Comparison of ENCODE assay signal across 8 cellular contexts in the genomic region with DNA sequence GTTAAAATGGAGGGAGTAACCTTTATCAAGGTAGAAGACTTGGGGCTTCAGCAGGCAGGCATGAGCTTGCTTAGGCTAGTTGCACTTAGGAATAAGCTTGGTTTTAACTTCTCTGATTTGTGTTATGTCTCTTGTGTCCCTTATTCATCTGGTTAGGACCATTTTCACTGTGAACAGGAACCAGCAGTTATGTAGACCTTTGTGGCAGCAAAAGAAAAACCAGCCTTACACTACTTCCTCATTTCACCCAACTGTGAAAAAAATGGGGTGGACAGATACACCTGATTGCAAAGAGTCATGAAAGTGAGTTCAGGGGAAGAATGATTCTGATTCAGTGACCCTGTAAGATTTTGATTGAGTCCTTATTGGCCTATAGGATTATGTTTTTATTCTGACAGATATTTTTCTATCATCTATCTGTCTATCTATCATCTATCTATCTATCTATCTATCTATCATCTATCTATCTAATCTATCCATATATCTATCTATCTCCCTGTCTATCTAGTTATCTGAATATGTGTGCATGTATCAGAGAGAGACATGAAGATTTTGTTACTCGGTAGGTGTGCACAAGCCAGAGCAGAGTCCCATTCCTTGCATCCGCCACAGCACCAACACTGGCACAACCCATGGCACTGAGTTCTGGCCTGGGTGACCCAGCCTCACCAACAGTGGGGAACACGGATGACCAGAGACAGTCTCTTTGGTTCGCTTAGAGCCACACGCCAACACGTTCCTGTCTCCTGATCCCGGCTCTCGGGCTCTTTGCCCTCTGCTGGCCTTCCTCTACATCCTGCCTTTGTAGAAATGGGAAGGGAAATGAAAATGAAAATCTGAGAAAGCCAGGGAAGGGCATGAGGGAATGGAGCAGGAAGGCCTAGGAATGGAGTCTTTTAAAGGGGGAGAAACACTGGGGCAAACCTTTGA. TPM values are rescaled to one million over a fixed set of nuclear protein-coding genes. Genes with fewer than 3 reads are reported as not detected.
DNase-seq lines count a peak whose midpoint lies in the region; ATAC-seq and TF ChIP-seq lines count a peak whose summit lies in the region.

No MANE protein-coding gene starts in this region.

- H3K27me3 ChIP-seq in heart left ventricle: no peaks in the 10 kb centered on the region
- H3K27me3 ChIP-seq in brain microvascular endothelial cell (replicated peaks): no peaks in the 10 kb centered on the region
- no peaks in the 10 kb centered on the region for H3K27me3 ChIP-seq in transverse colon
- H3K27me3 ChIP-seq in testis: no peaks in the 10 kb centered on the region

- CTCF ChIA-PET in RWPE1 (lab: Yijun Ruan, JAX): no interaction called here

- POLR2A ChIA-PET in RWPE1 (lab: Yijun Ruan, JAX; ENCODE audit: low non-redundant PET): no interaction called here

- 71 to 84% (median 72%) methylated on average over 8 of the region's 8 CpGs for WGBS in heart left ventricle, 4 donors
- 93 to 100% methylated on average over 1 to 8 of the region's 8 CpGs for WGBS in transverse colon (ENCODE audit: low coverage in 1 of 2), 2 donors
- WGBS in testis, 2 donors: 91 to 93% methylated on average over 8 of the region's 8 CpGs

- in situ Hi-C loops in brain microvascular endothelial cell (cut with HindIII; ENCODE audit: low pct_ligation_motif_present, low sequenced_read_pairs): no loop called here
- in situ Hi-C loops in transverse colon (cut with MboI; ENCODE audit: low pct_ligation_motif_present in 1 of 4, low pct_unique_long_range_greater_than_20kb in 1 of 4, low sequenced_read_pairs in 3 of 4): no loop called here

- H3K9me3 ChIP-seq in heart left ventricle (no peaks in the 10 kb centered on the region), transverse colon (no peaks in the 10 kb centered on the region), testis (no peaks in the 10 kb centered on the region)

- no peak overlapping the region for H3K27ac Mint-ChIP-seq in natural killer cell

- intact Hi-C loops in heart left ventricle (cut with DNase I) (loop anchor here in 6 of 10 donors (5.0 to 10.0 kb wide), 6 partner anchors 36 to 114 kb away; no protein-coding TSS in a partner anchor), left ventricle myocardium superior (cut with micrococcal nuclease) (no loop called here), transverse colon (cut with DNase I; ENCODE audit: low total_unique reads) (no loop called here), natural killer cell (cut with micrococcal nuclease) (no loop called here), testis (cut with DNase I; ENCODE audit: low total_unique reads) (no loop called here)

- no peak for TF ChIP-seq EP300 in transverse colon (IDR thresholded peaks at IDR 0.05; ENCODE audit: low read depth)

- peak overlapping the region; percentile 51 to 84 (median 72) for H3K27ac ChIP-seq in heart left ventricle
- no peak overlapping the region for H3K27ac ChIP-seq in brain microvascular endothelial cell
- peak overlapping the region; percentile 37 to 73 (median 51) for H3K27ac ChIP-seq in transverse colon
- H3K27ac ChIP-seq in RWPE1: no peak overlapping the region
- H3K27ac ChIP-seq in testis: no peak overlapping the region

- DNase-seq in heart left ventricle (peak in 1 of 5 donors; percentile 30), left ventricle myocardium superior (no peak), brain microvascular endothelial cell (no peak), transverse colon (no peak), natural killer cell (no peak), RWPE1 (ENCODE audit: low spot score) (no peak), testis (no peak)

- no peaks in the 10 kb centered on the region for H3K4me1 Mint-ChIP-seq in natural killer cell

- no peak overlapping the region for H3K4me3 Mint-ChIP-seq in natural killer cell

- ATAC-seq in heart left ventricle: peak in 1 of 4 donors; percentile 14
- ATAC-seq in left ventricle myocardium superior: no peak
- ATAC-seq in HG03139 (IDR thresholded peaks at IDR 0.05; ENCODE audit: unreplicated experiment): peak; percentile 96
- no peak for ATAC-seq in natural killer cell

- H3K4me1 ChIP-seq in heart left ventricle (peaks cover 5 to 78% (median 31%) of the 10 kb centered on the region in 12 donors), transverse colon (peaks cover 7 to 41% (median 19%) of the 10 kb centered on the region in 4 donors), testis (no peaks in the 10 kb centered on the region)

- TF ChIP-seq CTCF in heart left ventricle (IDR thresholded peaks at IDR 0.05) (peak in 4 of 12 donors; percentile 16 to 34 (median 28)), brain microvascular endothelial cell (IDR thresholded peaks at IDR 0.05; ENCODE audit: low read depth, low read length, missing control alignments) (peak; percentile 6), transverse colon (IDR thresholded peaks at IDR 0.05) (no peak), natural killer cell (IDR thresholded peaks at IDR 0.05) (no peak), RWPE1 (conservative IDR thresholded peaks at IDR 0.05; ENCODE audit: low read depth) (no peak), testis (IDR thresholded peaks at IDR 0.05) (no peak)

- H3K36me3 ChIP-seq in heart left ventricle (no peaks in the 10 kb centered on the region), brain microvascular endothelial cell (replicated peaks) (no peaks in the 10 kb centered on the region), transverse colon (no peaks in the 10 kb centered on the region), testis (ENCODE audit: low read depth, missing control alignments) (no peaks in the 10 kb centered on the region)

- H3K36me3 Mint-ChIP-seq in natural killer cell: no peaks in the 10 kb centered on the region

- H3K4me3 ChIP-seq in heart left ventricle (peak overlapping the region in 3 of 12 donors; percentile 41 to 45 (median 43)), brain microvascular endothelial cell (ENCODE audit: low read depth, low read length) (no peak overlapping the region), transverse colon (no peak overlapping the region), testis (no peak overlapping the region)

- H3K27me3 Mint-ChIP-seq in natural killer cell (ENCODE audit: low read depth in 2 of 2): peaks cover 10 to 18% of the 10 kb centered on the region in 2 donors

- no peaks in the 10 kb centered on the region for H3K9me3 Mint-ChIP-seq in natural killer cell

- TF ChIP-seq POLR2A in heart left ventricle (IDR thresholded peaks at IDR 0.05) (no peak), transverse colon (IDR thresholded peaks at IDR 0.05) (no peak), testis (IDR thresholded peaks at IDR 0.05) (no peak)

RNA-seq across cellular contexts. Expression of a gene that starts 1.3 kb away (rescaled TPM):
- total RNA-seq in heart left ventricle: 10 to 100 TPM in 2 of 9 donors, 1 to 10 TPM in 7; 3.9 to 18.5 (median 6.1) TPM
- polyA plus RNA-seq in heart left ventricle: 1 to 10 TPM; 2.1 to 4.4 TPM
- 8.9 TPM for total RNA-seq in left ventricle myocardium superior
- total RNA-seq in transverse colon: 1 to 10 TPM in 1 of 4 donors, under 1 TPM in 3; 0.40 to 1.4 (median 0.72) TPM
- under 1 TPM in 1 of 3 donors, not detected in 2; 0.54 TPM for total RNA-seq in natural killer cell
- total RNA-seq in testis: 1 to 10 TPM; 1.4 to 2.2 TPM
- polyA plus RNA-seq in testis (ENCODE audit: insufficient read depth, low read depth, low replicate concordance): 0.96 TPM

Comparison
In these comparisons a context has a peak if more than half of its experiments do, and no peak if none do; other contexts are left out.
1. intact Hi-C loops: an anchor here in heart left ventricle (5.0 to 10.0 kb wide); none called in left ventricle myocardium superior, transverse colon, natural killer cell and testis.
2. H3K27ac ChIP-seq: peak in heart left ventricle (12 of 12) and transverse colon (4 of 4); none in brain microvascular endothelial cell (single experiment), RWPE1 (single experiment) and testis (0 of 2).